25 cellular contexts compared by ENCODE assay signal in the genomic region with DNA sequence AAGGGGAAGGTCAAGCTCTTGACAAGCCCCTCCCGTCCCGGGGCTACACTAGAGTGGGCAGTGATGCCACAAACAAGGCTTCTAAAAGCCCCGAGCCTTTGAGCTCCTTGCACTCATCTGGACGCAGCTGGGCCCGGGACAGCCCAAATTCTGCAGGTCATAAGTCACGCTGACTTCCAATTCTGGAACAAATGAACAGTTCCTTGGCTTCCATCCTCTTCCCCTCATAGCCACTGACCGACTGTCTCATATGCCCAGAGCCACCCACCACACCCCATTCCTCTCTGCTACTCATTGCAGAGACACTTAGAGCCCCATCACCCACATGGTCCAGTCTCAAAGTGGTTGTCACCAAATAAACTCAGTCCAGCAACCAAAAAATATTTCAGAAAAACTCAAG. TPM values are rescaled to one million over a fixed set of nuclear protein-coding genes. Genes with fewer than 3 reads are reported as not detected.
DNase-seq lines count a peak whose midpoint lies in the region; ATAC-seq and TF ChIP-seq lines count a peak whose summit lies in the region.
"Had no signal": no experiment of that assay in that cellular context is flagged by ENCODE, and none has a peak within 500 bp of the region (broad histone marks: within the 10 kb centered on the region; RNA-seq: fewer than 3 reads in every experiment).

No MANE protein-coding gene starts in this region.

- TF ChIP-seq CTCF in breast epithelium (IDR thresholded peaks at IDR 0.05) (no peak), MCF 10A (IDR thresholded peaks at IDR 0.05; ENCODE audit: unreplicated experiment) (no peak), right atrium auricular region (IDR thresholded peaks at IDR 0.05) (no peak), vagina (IDR thresholded peaks at IDR 0.05) (no peak), Calu3 (IDR thresholded peaks at IDR 0.05; ENCODE audit: unreplicated experiment) (no peak)

- H3K27ac ChIP-seq in breast epithelium: peak overlapping the region; percentile 34 to 58
- H3K27ac ChIP-seq in right atrium auricular region: peak overlapping the region; percentile 25 to 74
- H3K27ac ChIP-seq in vagina: peak overlapping the region; percentile 86
- H3K27ac ChIP-seq: 22Rv1, SJCRH30 had no signal

- H3K27me3 Mint-ChIP-seq in MCF 10A (ENCODE audit: insufficient read depth, unreplicated experiment) (peaks cover 83% of the 10 kb centered on the region), Calu3 (ENCODE audit: unreplicated experiment) (peaks cover 100% of the 10 kb centered on the region)

- H3K36me3 ChIP-seq in breast epithelium (no peaks in the 10 kb centered on the region), right atrium auricular region (no peaks in the 10 kb centered on the region), vagina (no peaks in the 10 kb centered on the region)
- H3K36me3 ChIP-seq: SJCRH30 had no signal

- DNase-seq in breast epithelium (ENCODE audit: low spot score in 2 of 2) (no peak), MCF 10A (ENCODE audit: unreplicated experiment) (no peak), right atrium auricular region (ENCODE audit: low spot score) (peak; percentile 85), sciatic nerve (ENCODE audit: low spot score) (no peak), vagina (ENCODE audit: extremely low spot score in 2 of 2) (no peak), HT-29 (ENCODE audit: low spot score) (no peak), Calu3 (no peak)
- DNase-seq: activated CD4-positive, CD25-positive, alpha-beta regulatory T cell treated with anti-CD3 and anti-CD28 coated beads, Interleukin-2, amount 50 U/mL, for 72 hours; activated gamma-delta T cell treated with Interleukin-2 at 50 U/mL for 16 hours; activated T-cell treated with anti-CD3 and anti-CD28 coated beads, Interleukin-2, amount 50 U/mL, for 1 hour; dermis blood vessel endothelial cell; DMS79; IMR-90; NCI-H1105 treated with DMSO at 0.1 percent for 48 hours; NCI-H2081; nucleus accumbens; SJCRH30; stimulated activated CD4-positive, alpha-beta T cell treated with anti-CD3 and anti-CD28 coated beads, Interleukin-15, amount 100 ng/mL, for 24 hours; stimulated activated CD8-positive, alpha-beta memory T cell treated with anti-CD3 and anti-CD28 coated beads, Interleukin-4, amount 100 ng/mL, for 48 hours; T-helper 1 cell had no signal

- H3K4me3 Mint-ChIP-seq in MCF 10A (ENCODE audit: unreplicated experiment) (no peak overlapping the region), Calu3 (ENCODE audit: low read depth, unreplicated experiment) (no peak overlapping the region)
- H3K4me3 Mint-ChIP-seq: B cell had no signal

- H3K4me1 Mint-ChIP-seq in MCF 10A (ENCODE audit: insufficient read depth, unreplicated experiment) (no peaks in the 10 kb centered on the region), Calu3 (ENCODE audit: low read depth, unreplicated experiment) (no peaks in the 10 kb centered on the region)
- H3K4me1 Mint-ChIP-seq: B cell had no signal

- TF ChIP-seq POLR2A in breast epithelium (IDR thresholded peaks at IDR 0.05) (no peak), vagina (IDR thresholded peaks at IDR 0.05) (no peak)

- H3K9me3 Mint-ChIP-seq in MCF 10A (ENCODE audit: unreplicated experiment) (peaks cover 7% of the 10 kb centered on the region), Calu3 (ENCODE audit: low read depth, unreplicated experiment) (peaks cover 2% of the 10 kb centered on the region)

- H3K4me3 ChIP-seq in breast epithelium: no peak overlapping the region
- no peak overlapping the region for H3K4me3 ChIP-seq in right atrium auricular region
- H3K4me3 ChIP-seq in vagina: no peak overlapping the region
- H3K4me3 ChIP-seq: SJCRH30 had no signal

- no TSS peak for BruUV-seq in MCF 10A (replicated peaks; lab: Mats Ljungman, UMichigan)
- no TSS peak for BruUV-seq in Calu3 (replicated peaks; lab: Mats Ljungman, UMichigan)

- H3K4me1 ChIP-seq in breast epithelium (peaks cover 9 to 10% of the 10 kb centered on the region in 2 donors), right atrium auricular region (peaks cover 0 to 18% of the 10 kb centered on the region in 2 donors), vagina (peaks cover 32% of the 10 kb centered on the region)
- H3K4me1 ChIP-seq: SJCRH30 had no signal

- H3K9me3 ChIP-seq in breast epithelium: peaks cover 0 to 6% of the 10 kb centered on the region in 2 donors
- peaks cover 0 to 15% of the 10 kb centered on the region in 2 donors for H3K9me3 ChIP-seq in right atrium auricular region
- no peaks in the 10 kb centered on the region for H3K9me3 ChIP-seq in vagina
- H3K9me3 ChIP-seq: SJCRH30 had no signal

- peaks cover 5% of the 10 kb centered on the region for H3K36me3 Mint-ChIP-seq in MCF 10A (ENCODE audit: insufficient read depth, unreplicated experiment)
- H3K36me3 Mint-ChIP-seq in Calu3 (ENCODE audit: insufficient read depth, unreplicated experiment): no peaks in the 10 kb centered on the region

- POLR2A ChIA-PET in MCF 10A (lab: Yijun Ruan, JAX): interaction anchor here (1.3 kb wide), 1 partner anchor 8 kb away, joined by 4 read pairs; no protein-coding TSS in a partner anchor

- CTCF ChIA-PET in MCF 10A (lab: Yijun Ruan, JAX) (interaction anchor here (1.0 to 2.5 kb wide), 7 partner anchors 8 to 104 kb away, joined by 3 to 11 read pairs (median 5); no protein-coding TSS in a partner anchor), Calu3 (lab: Charles Lee) (interaction anchor here (1.6 kb wide), 1 partner anchor 38 kb away, joined by 3 read pairs; no protein-coding TSS in a partner anchor)

- ATAC-seq in sciatic nerve: peak; percentile 32
- no peak for ATAC-seq in HG02759 (IDR thresholded peaks at IDR 0.05; ENCODE audit: unreplicated experiment)

- intact Hi-C loops in breast epithelium (cut with DNase I; ENCODE audit: low total_unique reads): no loop called here
- intact Hi-C loops in MCF 10A (cut with micrococcal nuclease): loop anchor here (5.0 kb wide), 2 partner anchors 44 to 171 kb away; no protein-coding TSS in a partner anchor
- intact Hi-C loops in sciatic nerve (cut with DNase I): no loop called here
- intact Hi-C loops in vagina (cut with DNase I): loop anchor here (5.0 kb wide), 4 partner anchors 36 to 101 kb away; no protein-coding TSS in a partner anchor
- intact Hi-C loops in Calu3 (cut with micrococcal nuclease; ENCODE audit: unreplicated experiment): loop anchor here (5.0 kb wide), 1 partner anchor 101 kb away; no protein-coding TSS in a partner anchor

- H3K27ac Mint-ChIP-seq in MCF 10A (ENCODE audit: low read depth, unreplicated experiment): no peak overlapping the region
- H3K27ac Mint-ChIP-seq in Calu3 (ENCODE audit: unreplicated experiment): no peak overlapping the region
- H3K27ac Mint-ChIP-seq: B cell had no signal

- H3K27me3 ChIP-seq in breast epithelium (no peaks in the 10 kb centered on the region), right atrium auricular region (no peaks in the 10 kb centered on the region), vagina (no peaks in the 10 kb centered on the region)

RNA-seq across cellular contexts. Expression of gene PRELP, which starts 32.8 kb away (rescaled TPM):
- 100 to 1,000 TPM in 1 of 3 donors, 10 to 100 TPM in 2; 27.4 to 132 (median 42.0) TPM for total RNA-seq in breast epithelium
- total RNA-seq in MCF 10A (2022): not detected in 2 replicates
- 100 to 1,000 TPM in 1 of 2 donors, 10 to 100 TPM in 1; 54.5 to 243 TPM for total RNA-seq in right atrium auricular region
- 200 TPM for total RNA-seq in sciatic nerve
- total RNA-seq in vagina: 128 TPM
- total RNA-seq in HT-29 (2014; rRNA removed; shearing (Covaris generic)): 0.13 TPM in 1 of 2 replicates, not detected in the other
- total RNA-seq in Calu3 (2022): not detected in 2 replicates
- total RNA-seq: B cell, dermis blood vessel endothelial cell, IMR-90, SJCRH30 had no signal

RNA-seq across cellular contexts. Expression of gene OPTC, which starts 51.1 kb away (rescaled TPM):
- total RNA-seq in breast epithelium (not detected), MCF 10A (2022) (not detected in 2 replicates), right atrium auricular region (not detected), sciatic nerve (not detected), vagina (not detected), Calu3 (2022) (not detected in 2 replicates)
- not detected in 2 replicates for total RNA-seq in HT-29 (2014; rRNA removed; shearing (Covaris generic))
- total RNA-seq: B cell, dermis blood vessel endothelial cell, IMR-90, liver, SJCRH30, subcutaneous adipose tissue had no signal

Comparison
In these comparisons a context has a peak if more than half of its experiments do, and no peak if none do; other contexts are left out.
1. RNA of gene PRELP, which starts 32.8 kb away (total RNA-seq): 54.5 to 243 TPM in right atrium auricular region, 200 TPM in sciatic nerve (single experiment), 128 TPM in vagina (single experiment) and 27.4 to 132 TPM in breast epithelium; 0.13 TPM in HT-29, not detected in MCF 10A and not detected in Calu3; every median in the first group is over 10 times any median in the second.
2. intact Hi-C loops: an anchor here in MCF 10A (5.0 kb wide), vagina (5.0 kb wide) and Calu3 (5.0 kb wide); none called in breast epithelium and sciatic nerve.
3. Peak in every context shown above with its lines, with median percentiles within 50 percentile points of each other: H3K27ac ChIP-seq.